23 cellular contexts compared by ENCODE assay signal in genomic region chr7:36118344-36118743, GRCh38. TPM values are rescaled to one million over a fixed set of nuclear protein-coding genes. Genes with fewer than 3 reads are reported as not detected.
DNase-seq lines count a peak whose midpoint lies in the region; ATAC-seq and TF ChIP-seq lines count a peak whose summit lies in the region.
"Had no signal": no experiment of that assay in that cellular context is flagged by ENCODE, and none has a peak within 500 bp of the region (broad histone marks: within the 10 kb centered on the region; RNA-seq: fewer than 3 reads in every experiment).

No MANE protein-coding gene starts in this region.

- H4K91ac ChIP-seq in IMR-90 (ENCODE audit: insufficient read depth, low read depth, low read length) = 0 out of 2 replicates have a peak overlapping the region, but pooled peaks have one; percentile 33

- peaks cover 78% of the 10 kb centered on the region for H3K4me1 Mint-ChIP-seq in CD14-positive monocyte

- peak overlapping the region; percentile 57 for H2BK20ac ChIP-seq in IMR-90 (ENCODE audit: low read depth, low read length)

- peaks cover 24% of the 10 kb centered on the region for H3K9me1 ChIP-seq in IMR-90 (ENCODE audit: insufficient read depth, low read length)

- no peak overlapping the region for H3K4me3 ChIP-seq in IMR-90 (ENCODE audit: insufficient read depth, low read depth, low read length)
- no peak overlapping the region for H3K4me3 ChIP-seq in ascending aorta
- H3K4me3 ChIP-seq in tibial artery = no peak overlapping the region
- H3K4me3 ChIP-seq: GM12878, MG63 had no signal

- H3K4me1 ChIP-seq in IMR-90 (ENCODE audit: control insufficient read depth, insufficient read depth, low read length) (peaks cover 23% of the 10 kb centered on the region), ascending aorta (peaks cover 24 to 45% of the 10 kb centered on the region in 2 donors), tibial artery (peaks cover 0 to 57% (median 50%) of the 10 kb centered on the region in 4 donors)

- no peak overlapping the region for H3K4me2 ChIP-seq in IMR-90 (ENCODE audit: low read depth, low read length)

- dilution Hi-C loops in IMR-90 (cut with HindIII; ENCODE audit: low sequenced_read_pairs, unreplicated experiment) = no loop called here

- peak overlapping the region; percentile 84 to 96 (median 93) for H3K27ac Mint-ChIP-seq in CD14-positive monocyte

- no peak overlapping the region for H3K56ac ChIP-seq in IMR-90 (ENCODE audit: extremely low read depth, insufficient read depth, low read length)

- no CpG with 5 or more reads among the region's 1 CpG for WGBS in IMR-90 (ENCODE audit: extremely low coverage in 2 of 2, insufficient read length in 1 of 2), 2 experiments

- H4K8ac ChIP-seq in IMR-90 (ENCODE audit: low read depth in 2 of 2, low read length in 2 of 2) = no peak overlapping the region

- H3K79me1 ChIP-seq in IMR-90 (ENCODE audit: low read depth in 1 of 2, low read length in 2 of 2) = 0 out of 4 replicates have a peak, but pooled peaks cover 0 to 5% of the 10 kb centered on the region in 2 experiments

- H4K5ac ChIP-seq in IMR-90 (ENCODE audit: low read depth, low read length) = no peak overlapping the region

- peaks cover 0 to 11% (median 9%) of the 10 kb centered on the region in 7 donors for H3K9me3 Mint-ChIP-seq in CD14-positive monocyte

- peak overlapping the region; percentile 42 for H3K4ac ChIP-seq in IMR-90 (ENCODE audit: low read depth, low read length)

- peak overlapping the region; percentile 23 for H2AK9ac ChIP-seq in IMR-90 (replicated peaks; ENCODE audit: low read depth, low read length, poor library complexity)

- in situ Hi-C loops in IMR-90 (cut with MboI; ENCODE audit: low sequenced_read_pairs) = no loop called here

- H2AFZ ChIP-seq in IMR-90 (replicated peaks; ENCODE audit: low read length, poor library complexity) = no peak overlapping the region

- TF ChIP-seq CTCF in CD14-positive monocyte (IDR thresholded peaks at IDR 0.05) (no peak), IMR-90 (conservative IDR thresholded peaks at IDR 0.05; ENCODE audit: low read depth, low read length) (no peak), ascending aorta (IDR thresholded peaks at IDR 0.05) (no peak), tibial artery (IDR thresholded peaks at IDR 0.05) (no peak)

- H3K27me3 ChIP-seq in IMR-90 (ENCODE audit: control insufficient read depth, insufficient read depth, low read length) = no peaks in the 10 kb centered on the region
- H3K27me3 ChIP-seq in ascending aorta = no peaks in the 10 kb centered on the region
- no peaks in the 10 kb centered on the region for H3K27me3 ChIP-seq in tibial artery
- H3K27me3 ChIP-seq: MG63 had no signal

- no peak for TF ChIP-seq RAD21 in IMR-90 (IDR thresholded peaks at IDR 0.05; ENCODE audit: low read length)

- no TSS peak for BruUV-seq in IMR-90 (replicated peaks; lab: Mats Ljungman, UMichigan)

- H3K36me3 Mint-ChIP-seq in CD14-positive monocyte = peaks cover 4 to 7% of the 10 kb centered on the region in 2 donors

- no peak for DNase-seq in CD14-positive monocyte (ENCODE audit: low spot score)
- no peak for DNase-seq in IMR-90
- DNase-seq in ascending aorta (ENCODE audit: low spot score in 2 of 2) = no peak
- DNase-seq in tibial artery = no peak
- DNase-seq in HCEC 1CT = no peak
- no peak for DNase-seq in inferior parietal cortex (ENCODE audit: extremely low spot score)
- DNase-seq: Caco-2; CD4-positive, alpha-beta memory T cell; DND-41; Kasumi-1; MG63; NCI-H1417 treated with DMSO at 0.1 percent for 48 hours; NCI-H187 treated with DMSO at 0.1 percent for 48 hours; NCI-H2107; NCI-H446 treated with DMSO at 0.1 percent for 48 hours; NCI-H526 treated with DMSO at 0.1 percent for 48 hours; OCI-M1; SHP77 treated with DMSO at 0.1 percent for 48 hours; SK-N-SH; T-helper 1 cell had no signal

- POLR2A ChIA-PET in IMR-90 (lab: Charles Lee; ENCODE audit: unreplicated experiment) = no interaction called here

- no peak for ATAC-seq in IMR-90 (ENCODE audit: low read depth)
- ATAC-seq in GM19395 (IDR thresholded peaks at IDR 0.05; ENCODE audit: unreplicated experiment) = no peak
- ATAC-seq: GM12878, HCT116 had no signal

- peaks cover 0 to 6% (median 2%) of the 10 kb centered on the region in 3 donors for H3K27me3 Mint-ChIP-seq in CD14-positive monocyte (ENCODE audit: low read depth in 3 of 3)
- H3K27me3 Mint-ChIP-seq: CD4-positive, alpha-beta memory T cell had no signal

- H2AK5ac ChIP-seq in IMR-90 (ENCODE audit: low read depth, low read length) = peak overlapping the region; percentile 54

- peaks cover 2% of the 10 kb centered on the region; the same call in 1 of the 2 replicates for H4K20me1 ChIP-seq in IMR-90 (ENCODE audit: insufficient read depth, low read length)

- no peaks in the 10 kb centered on the region for H3K36me3 ChIP-seq in IMR-90 (ENCODE audit: control insufficient read depth, insufficient read depth, low read length)
- no peaks in the 10 kb centered on the region for H3K36me3 ChIP-seq in ascending aorta
- H3K36me3 ChIP-seq in tibial artery = no peaks in the 10 kb centered on the region
- H3K36me3 ChIP-seq: MG63 had no signal

- H2BK15ac ChIP-seq in IMR-90 (ENCODE audit: low read depth, low read length) = 0 out of 3 replicates have a peak overlapping the region, but pooled peaks have one; percentile 8

- H3K27ac ChIP-seq in IMR-90 (ENCODE audit: insufficient read depth, low read length) (no peak overlapping the region), ascending aorta (peak overlapping the region; percentile 78 to 82), tibial artery (peak overlapping the region; percentile 72 to 85)

- H3K18ac ChIP-seq in IMR-90 (ENCODE audit: low read depth, low read length) = no peak overlapping the region; the same call in 1 of the 2 replicates

- no peak overlapping the region for H2BK5ac ChIP-seq in IMR-90 (ENCODE audit: low read depth, low read length, poor library complexity, severe bottlenecking)

- no peak overlapping the region for H3K9ac ChIP-seq in IMR-90 (ENCODE audit: low read depth, low read length)
- H3K9ac ChIP-seq: SK-N-SH had no signal

- no peaks in the 10 kb centered on the region for H3K9me3 ChIP-seq in IMR-90 (ENCODE audit: control insufficient read depth, insufficient read depth, low read length)
- H3K9me3 ChIP-seq in ascending aorta = no peaks in the 10 kb centered on the region
- H3K9me3 ChIP-seq in tibial artery = no peaks in the 10 kb centered on the region
- H3K9me3 ChIP-seq: Caco-2 had no signal

- H3K23ac ChIP-seq in IMR-90 (ENCODE audit: low read depth, low read length) = no peak overlapping the region

- no peak overlapping the region for H3K4me3 Mint-ChIP-seq in CD14-positive monocyte

- intact Hi-C loops in CD14-positive monocyte (cut with micrococcal nuclease) = loop anchor here (5.0 to 10.0 kb wide), 4 partner anchors 34 to 174 kb away; partner anchors contain the start of gene EEPD1 (in 1 of the 2)
- intact Hi-C loops in IMR-90 (cut with micrococcal nuclease) = loop anchor here (5.0 kb wide), 1 partner anchor 71 kb away; no protein-coding TSS in a partner anchor
- intact Hi-C loops in ascending aorta (cut with DNase I) = loop anchor here (5.0 to 10.0 kb wide), 3 partner anchors 71 to 314 kb away; partner anchors contain the start of gene SEPTIN7
- intact Hi-C loops in tibial artery (cut with DNase I; ENCODE audit: low total_unique reads) = no loop called here

- H3K14ac ChIP-seq in IMR-90 (replicated peaks; ENCODE audit: low read depth, low read length) = 0 out of 2 replicates have a peak overlapping the region, but pooled peaks have one; percentile 42

- no peak for TF ChIP-seq POLR2A in IMR-90 (IDR thresholded peaks at IDR 0.05; ENCODE audit: low read depth, low read length)

- CTCF ChIA-PET in IMR-90 (lab: Yijun Ruan, JAX) = no interaction called here

- peak overlapping the region; percentile 57 for H2BK120ac ChIP-seq in IMR-90 (ENCODE audit: low read depth, low read length)

TF ChIP-seq in IMR-90, 13 proteins besides CTCF, POLR2A, EP300 and RAD21:
- no peak for TF ChIP-seq RCOR1 (IDR thresholded peaks at IDR 0.05; ENCODE audit: insufficient replicate concordance, low read length)
- no peak for TF ChIP-seq ELK1 (IDR thresholded peaks at IDR 0.05; ENCODE audit: borderline replicate concordance, low read depth, low read length)

RNA-seq across cellular contexts. Expression of gene EEPD1, which starts 34.7 kb away (rescaled TPM):
- polyA plus RNA-seq in CD14-positive monocyte = 10 to 100 TPM in 1 of 2 donors, 1 to 10 TPM in 1; 8.6 to 12.6 TPM
- 7.3 and 8.1 TPM in 2 replicates for total RNA-seq in IMR-90 (2012; rRNA removed)
- polyA plus RNA-seq in IMR-90 (2012; rRNA removed) = 13.9 and 15.2 TPM in 2 replicates
- polyA plus RNA-seq in IMR-90 (2012; cell fraction: cytosol; rRNA removed) = 8.0 and 14.9 TPM in 2 replicates
- polyA plus RNA-seq in IMR-90 (2012; cell fraction: nucleus; rRNA removed; ENCODE audit: low replicate concordance) = 39.3 and 53.7 TPM in 2 replicates
- total RNA-seq in ascending aorta = 14.0 TPM
